Comparison of ENCODE assay signal across 2 cellular contexts in the genomic region with DNA sequence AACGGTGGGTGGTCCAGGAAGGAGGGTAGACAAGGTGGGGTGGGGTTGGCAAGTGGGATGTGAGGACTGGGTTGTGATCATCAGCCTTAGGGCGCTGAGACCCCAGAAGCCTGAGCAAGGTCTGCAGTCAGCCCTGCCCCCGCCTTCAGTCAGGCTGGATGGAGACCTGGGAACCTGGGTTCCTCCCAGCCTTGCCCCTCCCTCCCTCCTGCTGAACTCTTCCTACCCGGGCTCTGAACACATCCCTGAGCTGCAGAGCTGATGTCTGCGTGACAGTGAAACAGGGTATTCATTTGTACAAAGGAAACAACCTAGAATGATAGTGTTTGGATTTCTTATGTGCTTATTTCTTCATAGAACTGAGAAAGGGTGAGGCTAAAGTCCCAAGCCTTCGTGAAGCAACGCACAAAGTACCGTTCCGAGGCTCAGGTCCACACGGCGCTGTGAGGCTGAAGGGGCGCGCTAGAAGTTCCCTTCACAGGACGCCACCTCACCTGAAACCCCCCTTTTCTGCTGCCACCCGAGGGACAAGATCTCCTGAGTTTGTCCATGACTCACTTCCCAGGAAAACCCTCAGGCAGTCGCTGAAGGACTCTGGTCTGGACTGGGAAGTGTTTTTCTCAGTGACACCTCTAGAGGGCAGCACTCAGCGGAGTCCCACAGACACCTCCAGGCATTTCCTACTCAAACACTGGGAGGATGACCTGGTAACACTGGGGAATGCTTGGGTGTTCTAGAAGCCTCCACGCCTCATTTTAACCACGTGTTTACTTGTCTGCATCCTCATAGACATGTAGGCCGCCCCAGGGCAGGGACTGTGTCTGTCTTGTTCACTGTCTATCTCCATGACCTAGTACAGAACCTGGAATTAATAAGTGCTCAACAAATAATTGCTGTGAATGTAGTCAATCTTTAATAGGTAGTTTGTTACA.
TF ChIP-seq lines count a peak whose summit lies in the region.

No MANE protein-coding gene starts in this region.

TF ChIP-seq in HCT116, 20 proteins besides CTCF, POLR2A, EP300 and RAD21:
- TF ChIP-seq FOSL1 (IDR thresholded peaks at IDR 0.05; ENCODE audit: low read depth) (0 out of 2 replicates have a peak, but pooled peaks have one; percentile 13), YY1 (IDR thresholded peaks at IDR 0.05; ENCODE audit: extremely low read depth, insufficient replicate concordance, low read depth, low read length) (no peak), CBX3 (IDR thresholded peaks at IDR 0.05; ENCODE audit: low read depth) (peak; percentile 60; the same call in 1 of the 2 replicates), MAX (IDR thresholded peaks at IDR 0.05) (peak; percentile 87)
TF ChIP-seq in HCT116: peak in this region for 3.

TF ChIP-seq in HepG2, 621 proteins besides CTCF, POLR2A, EP300 and RAD21 (continues in another document):
- TF ChIP-seq ZNF75D (CRISPR knock-in tag; IDR thresholded peaks at IDR 0.05; ENCODE audit: borderline replicate concordance) (no peak), ATF2 (CRISPR knock-in tag; IDR thresholded peaks at IDR 0.05) (peak; percentile 29; the same call in 1 of the 2 replicates), ZBTB20 (CRISPR knock-in tag; IDR thresholded peaks at IDR 0.05; ENCODE audit: borderline replicate concordance, low read depth) (no peak), ZNF12 (CRISPR knock-in tag; IDR thresholded peaks at IDR 0.05) (no peak), LBX2 (CRISPR knock-in tag; IDR thresholded peaks at IDR 0.05; ENCODE audit: borderline replicate concordance) (no peak), IKZF1 (IDR thresholded peaks at IDR 0.05) (no peak), ZNF431 (CRISPR knock-in tag; IDR thresholded peaks at IDR 0.05; ENCODE audit: borderline replicate concordance, low read depth) (no peak), KAT2B (IDR thresholded peaks at IDR 0.05; ENCODE audit: borderline replicate concordance, low read depth, low read length) (no peak), ZNF607 (CRISPR knock-in tag; IDR thresholded peaks at IDR 0.05; ENCODE audit: borderline replicate concordance) (no peak), SMAD1 (CRISPR knock-in tag; IDR thresholded peaks at IDR 0.05; ENCODE audit: borderline replicate concordance, low read depth) (peak; percentile 29; the same call in 1 of the 2 replicates), HOXA3 (CRISPR knock-in tag; IDR thresholded peaks at IDR 0.05) (peak; percentile 30; the same call in 1 of the 2 replicates), THYN1 (CRISPR knock-in tag; IDR thresholded peaks at IDR 0.05; ENCODE audit: borderline replicate concordance, low read depth) (no peak), KDM1A (CRISPR knock-in tag; IDR thresholded peaks at IDR 0.05) (no peak), ZNF101 (CRISPR knock-in tag; IDR thresholded peaks at IDR 0.05; ENCODE audit: borderline replicate concordance, low read depth) (no peak), ZFP90 (CRISPR knock-in tag; IDR thresholded peaks at IDR 0.05; ENCODE audit: borderline replicate concordance) (no peak), FOXP1 (IDR thresholded peaks at IDR 0.05) (no peak), FOXP1 (CRISPR knock-in tag; IDR thresholded peaks at IDR 0.05) (peak; percentile 34; the same call in 1 of the 2 replicates), SUZ12 (IDR thresholded peaks at IDR 0.05; ENCODE audit: low read depth, low read length) (no peak), ATM (IDR thresholded peaks at IDR 0.05; ENCODE audit: borderline replicate concordance) (no peak), NR2F6 (IDR thresholded peaks at IDR 0.05) (no peak; the same call in 1 of the 2 replicates), NR2F6 (CRISPR knock-in tag; IDR thresholded peaks at IDR 0.05) (0 out of 2 replicates have a peak, but pooled peaks have one; percentile 31), DNMT1 (CRISPR knock-in tag; IDR thresholded peaks at IDR 0.05) (0 out of 2 replicates have a peak, but pooled peaks have one; percentile 55), ZNF800 (CRISPR knock-in tag; IDR thresholded peaks at IDR 0.05) (no peak), SP1 (IDR thresholded peaks at IDR 0.05) (no peak), SP1 (CRISPR knock-in tag; IDR thresholded peaks at IDR 0.05) (no peak), YEATS4 (CRISPR knock-in tag; IDR thresholded peaks at IDR 0.05; ENCODE audit: borderline replicate concordance) (no peak), ZNF224 (CRISPR knock-in tag; IDR thresholded peaks at IDR 0.05) (no peak), ARHGAP35 (CRISPR knock-in tag; IDR thresholded peaks at IDR 0.05; ENCODE audit: borderline replicate concordance) (no peak; the same call in 1 of the 2 replicates), GMEB1 (CRISPR knock-in tag; IDR thresholded peaks at IDR 0.05; ENCODE audit: borderline replicate concordance) (0 out of 2 replicates have a peak, but pooled peaks have one; percentile 23), MEIS2 (CRISPR knock-in tag; IDR thresholded peaks at IDR 0.05) (0 out of 2 replicates have a peak, but pooled peaks have one; percentile 23), CBFB (CRISPR knock-in tag; IDR thresholded peaks at IDR 0.05) (no peak), ZNF180 (CRISPR knock-in tag; IDR thresholded peaks at IDR 0.05; ENCODE audit: borderline replicate concordance, low read depth) (no peak), NRL (CRISPR knock-in tag; IDR thresholded peaks at IDR 0.05; ENCODE audit: borderline replicate concordance) (peak; percentile 62; the same call in 1 of the 2 replicates)
- TF ChIP-seq, protein P1, sequence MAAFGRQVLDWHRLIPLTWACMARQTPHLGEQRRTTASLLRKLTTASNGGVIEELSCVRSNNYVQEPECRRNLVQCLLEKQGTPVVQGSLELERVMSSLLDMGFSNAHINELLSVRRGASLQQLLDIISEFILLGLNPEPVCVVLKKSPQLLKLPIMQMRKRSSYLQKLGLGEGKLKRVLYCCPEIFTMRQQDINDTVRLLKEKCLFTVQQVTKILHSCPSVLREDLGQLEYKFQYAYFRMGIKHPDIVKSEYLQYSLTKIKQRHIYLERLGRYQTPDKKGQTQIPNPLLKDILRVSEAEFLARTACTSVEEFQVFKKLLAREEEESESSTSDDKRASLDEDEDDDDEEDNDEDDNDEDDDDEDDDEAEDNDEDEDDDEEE (CRISPR knock-in tag; IDR thresholded peaks at IDR 0.05), result no peak
- TF ChIP-seq, protein P2, sequence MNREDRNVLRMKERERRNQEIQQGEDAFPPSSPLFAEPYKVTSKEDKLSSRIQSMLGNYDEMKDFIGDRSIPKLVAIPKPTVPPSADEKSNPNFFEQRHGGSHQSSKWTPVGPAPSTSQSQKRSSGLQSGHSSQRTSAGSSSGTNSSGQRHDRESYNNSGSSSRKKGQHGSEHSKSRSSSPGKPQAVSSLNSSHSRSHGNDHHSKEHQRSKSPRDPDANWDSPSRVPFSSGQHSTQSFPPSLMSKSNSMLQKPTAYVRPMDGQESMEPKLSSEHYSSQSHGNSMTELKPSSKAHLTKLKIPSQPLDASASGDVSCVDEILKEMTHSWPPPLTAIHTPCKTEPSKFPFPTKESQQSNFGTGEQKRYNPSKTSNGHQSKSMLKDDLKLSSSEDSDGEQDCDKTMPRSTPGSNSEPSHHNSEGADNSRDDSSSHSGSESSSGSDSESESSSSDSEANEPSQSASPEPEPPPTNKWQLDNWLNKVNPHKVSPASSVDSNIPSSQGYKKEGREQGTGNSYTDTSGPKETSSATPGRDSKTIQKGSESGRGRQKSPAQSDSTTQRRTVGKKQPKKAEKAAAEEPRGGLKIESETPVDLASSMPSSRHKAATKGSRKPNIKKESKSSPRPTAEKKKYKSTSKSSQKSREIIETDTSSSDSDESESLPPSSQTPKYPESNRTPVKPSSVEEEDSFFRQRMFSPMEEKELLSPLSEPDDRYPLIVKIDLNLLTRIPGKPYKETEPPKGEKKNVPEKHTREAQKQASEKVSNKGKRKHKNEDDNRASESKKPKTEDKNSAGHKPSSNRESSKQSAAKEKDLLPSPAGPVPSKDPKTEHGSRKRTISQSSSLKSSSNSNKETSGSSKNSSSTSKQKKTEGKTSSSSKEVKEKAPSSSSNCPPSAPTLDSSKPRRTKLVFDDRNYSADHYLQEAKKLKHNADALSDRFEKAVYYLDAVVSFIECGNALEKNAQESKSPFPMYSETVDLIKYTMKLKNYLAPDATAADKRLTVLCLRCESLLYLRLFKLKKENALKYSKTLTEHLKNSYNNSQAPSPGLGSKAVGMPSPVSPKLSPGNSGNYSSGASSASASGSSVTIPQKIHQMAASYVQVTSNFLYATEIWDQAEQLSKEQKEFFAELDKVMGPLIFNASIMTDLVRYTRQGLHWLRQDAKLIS (CRISPR knock-in tag; IDR thresholded peaks at IDR 0.05), result no peak
- TF ChIP-seq, protein P3, sequence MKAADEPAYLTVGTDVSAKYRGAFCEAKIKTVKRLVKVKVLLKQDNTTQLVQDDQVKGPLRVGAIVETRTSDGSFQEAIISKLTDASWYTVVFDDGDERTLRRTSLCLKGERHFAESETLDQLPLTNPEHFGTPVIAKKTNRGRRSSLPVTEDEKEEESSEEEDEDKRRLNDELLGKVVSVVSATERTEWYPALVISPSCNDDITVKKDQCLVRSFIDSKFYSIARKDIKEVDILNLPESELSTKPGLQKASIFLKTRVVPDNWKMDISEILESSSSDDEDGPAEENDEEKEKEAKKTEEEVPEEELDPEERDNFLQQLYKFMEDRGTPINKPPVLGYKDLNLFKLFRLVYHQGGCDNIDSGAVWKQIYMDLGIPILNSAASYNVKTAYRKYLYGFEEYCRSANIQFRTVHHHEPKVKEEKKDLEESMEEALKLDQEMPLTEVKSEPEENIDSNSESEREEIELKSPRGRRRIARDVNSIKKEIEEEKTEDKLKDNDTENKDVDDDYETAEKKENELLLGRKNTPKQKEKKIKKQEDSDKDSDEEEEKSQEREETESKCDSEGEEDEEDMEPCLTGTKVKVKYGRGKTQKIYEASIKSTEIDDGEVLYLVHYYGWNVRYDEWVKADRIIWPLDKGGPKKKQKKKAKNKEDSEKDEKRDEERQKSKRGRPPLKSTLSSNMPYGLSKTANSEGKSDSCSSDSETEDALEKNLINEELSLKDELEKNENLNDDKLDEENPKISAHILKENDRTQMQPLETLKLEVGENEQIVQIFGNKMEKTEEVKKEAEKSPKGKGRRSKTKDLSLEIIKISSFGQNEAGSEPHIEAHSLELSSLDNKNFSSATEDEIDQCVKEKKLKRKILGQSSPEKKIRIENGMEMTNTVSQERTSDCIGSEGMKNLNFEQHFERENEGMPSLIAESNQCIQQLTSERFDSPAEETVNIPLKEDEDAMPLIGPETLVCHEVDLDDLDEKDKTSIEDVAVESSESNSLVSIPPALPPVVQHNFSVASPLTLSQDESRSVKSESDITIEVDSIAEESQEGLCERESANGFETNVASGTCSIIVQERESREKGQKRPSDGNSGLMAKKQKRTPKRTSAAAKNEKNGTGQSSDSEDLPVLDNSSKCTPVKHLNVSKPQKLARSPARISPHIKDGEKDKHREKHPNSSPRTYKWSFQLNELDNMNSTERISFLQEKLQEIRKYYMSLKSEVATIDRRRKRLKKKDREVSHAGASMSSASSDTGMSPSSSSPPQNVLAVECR (CRISPR knock-in tag; IDR thresholded peaks at IDR 0.05; ENCODE audit: borderline replicate concordance), result no peak
- TF ChIP-seq, protein P4, sequence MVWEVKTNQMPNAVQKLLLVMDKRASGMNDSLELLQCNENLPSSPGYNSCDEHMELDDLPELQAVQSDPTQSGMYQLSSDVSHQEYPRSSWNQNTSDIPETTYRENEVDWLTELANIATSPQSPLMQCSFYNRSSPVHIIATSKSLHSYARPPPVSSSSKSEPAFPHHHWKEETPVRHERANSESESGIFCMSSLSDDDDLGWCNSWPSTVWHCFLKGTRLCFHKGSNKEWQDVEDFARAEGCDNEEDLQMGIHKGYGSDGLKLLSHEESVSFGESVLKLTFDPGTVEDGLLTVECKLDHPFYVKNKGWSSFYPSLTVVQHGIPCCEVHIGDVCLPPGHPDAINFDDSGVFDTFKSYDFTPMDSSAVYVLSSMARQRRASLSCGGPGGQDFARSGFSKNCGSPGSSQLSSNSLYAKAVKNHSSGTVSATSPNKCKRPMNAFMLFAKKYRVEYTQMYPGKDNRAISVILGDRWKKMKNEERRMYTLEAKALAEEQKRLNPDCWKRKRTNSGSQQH (CRISPR knock-in tag; IDR thresholded peaks at IDR 0.05; ENCODE audit: low read depth), result no peak
